ENCODE assay signal across 1 cellular context in the genomic region with DNA sequence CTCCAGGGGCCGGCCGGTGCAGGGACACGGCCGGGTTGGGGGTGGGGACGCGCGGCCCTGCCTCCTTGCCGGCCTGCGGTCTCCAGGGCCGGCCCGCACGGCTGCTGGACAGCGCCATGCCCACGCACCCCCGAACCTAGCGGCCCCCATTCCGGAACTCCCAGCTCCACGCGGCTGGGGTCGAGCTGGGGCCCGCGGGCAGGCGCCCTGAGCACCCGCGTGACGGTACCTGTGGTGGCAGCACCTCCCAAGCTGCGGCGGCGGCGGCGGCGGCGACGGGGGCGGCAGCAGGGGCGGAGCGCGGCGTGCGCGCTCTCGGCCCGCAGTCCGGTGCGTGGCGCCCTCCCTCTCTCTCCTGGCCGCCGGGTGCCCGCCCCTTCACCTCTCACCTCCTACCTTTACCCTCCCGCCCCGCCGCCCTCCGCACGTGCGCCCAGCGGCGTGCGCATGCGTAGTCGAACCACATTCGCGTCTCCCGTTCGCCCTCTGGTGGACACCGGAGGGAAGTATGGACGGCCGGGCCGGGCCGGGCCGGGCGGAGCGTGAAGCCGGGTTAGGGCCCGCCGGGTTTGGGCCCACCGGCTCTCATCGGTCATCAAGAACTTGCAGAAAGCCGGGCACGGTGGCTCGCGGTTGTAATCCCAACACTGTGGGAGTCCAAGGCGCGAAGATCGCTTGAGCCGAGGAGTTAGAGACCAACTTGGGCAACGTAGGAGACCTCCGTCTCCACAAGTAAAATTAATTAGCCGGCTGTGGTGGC.
A peak's percentile ranks its signal among the peaks of the same experiment; 100 is the strongest.
TF ChIP-seq lines count a peak whose summit lies in the region.

A gene (minus strand): TSS at position 372 of the 760 bp plus-strand sequence. CDS start 32,948 bp downstream, outside the sequence.

TF ChIP-seq in HEK293, 187 proteins besides CTCF, POLR2A, EP300 and RAD21 (continued from another document):
- TF ChIP-seq, protein P1, sequence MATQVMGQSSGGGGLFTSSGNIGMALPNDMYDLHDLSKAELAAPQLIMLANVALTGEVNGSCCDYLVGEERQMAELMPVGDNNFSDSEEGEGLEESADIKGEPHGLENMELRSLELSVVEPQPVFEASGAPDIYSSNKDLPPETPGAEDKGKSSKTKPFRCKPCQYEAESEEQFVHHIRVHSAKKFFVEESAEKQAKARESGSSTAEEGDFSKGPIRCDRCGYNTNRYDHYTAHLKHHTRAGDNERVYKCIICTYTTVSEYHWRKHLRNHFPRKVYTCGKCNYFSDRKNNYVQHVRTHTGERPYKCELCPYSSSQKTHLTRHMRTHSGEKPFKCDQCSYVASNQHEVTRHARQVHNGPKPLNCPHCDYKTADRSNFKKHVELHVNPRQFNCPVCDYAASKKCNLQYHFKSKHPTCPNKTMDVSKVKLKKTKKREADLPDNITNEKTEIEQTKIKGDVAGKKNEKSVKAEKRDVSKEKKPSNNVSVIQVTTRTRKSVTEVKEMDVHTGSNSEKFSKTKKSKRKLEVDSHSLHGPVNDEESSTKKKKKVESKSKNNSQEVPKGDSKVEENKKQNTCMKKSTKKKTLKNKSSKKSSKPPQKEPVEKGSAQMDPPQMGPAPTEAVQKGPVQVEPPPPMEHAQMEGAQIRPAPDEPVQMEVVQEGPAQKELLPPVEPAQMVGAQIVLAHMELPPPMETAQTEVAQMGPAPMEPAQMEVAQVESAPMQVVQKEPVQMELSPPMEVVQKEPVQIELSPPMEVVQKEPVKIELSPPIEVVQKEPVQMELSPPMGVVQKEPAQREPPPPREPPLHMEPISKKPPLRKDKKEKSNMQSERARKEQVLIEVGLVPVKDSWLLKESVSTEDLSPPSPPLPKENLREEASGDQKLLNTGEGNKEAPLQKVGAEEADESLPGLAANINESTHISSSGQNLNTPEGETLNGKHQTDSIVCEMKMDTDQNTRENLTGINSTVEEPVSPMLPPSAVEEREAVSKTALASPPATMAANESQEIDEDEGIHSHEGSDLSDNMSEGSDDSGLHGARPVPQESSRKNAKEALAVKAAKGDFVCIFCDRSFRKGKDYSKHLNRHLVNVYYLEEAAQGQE (tag by site-specific recombination; IDR thresholded peaks at IDR 0.05): peak; percentile 95
- TF ChIP-seq ZNF76 (tag by site-specific recombination; IDR thresholded peaks at IDR 0.05; ENCODE audit: borderline replicate concordance, low read depth) (no peak), ZEB2 (tag by site-specific recombination; IDR thresholded peaks at IDR 0.05) (peak; percentile 59), ZNF792 (tag by site-specific recombination; IDR thresholded peaks at IDR 0.05) (no peak), ZNF391 (tag by site-specific recombination; IDR thresholded peaks at IDR 0.05; ENCODE audit: borderline replicate concordance, low read depth) (peak; percentile 17; the same call in 1 of the 2 replicates), ZNF600 (tag by site-specific recombination; IDR thresholded peaks at IDR 0.05) (0 out of 2 replicates have a peak, but pooled peaks have one; percentile 28), KLF10 (tag by site-specific recombination; IDR thresholded peaks at IDR 0.05) (peak; percentile 28; the same call in 1 of the 2 replicates), KLF16 (tag by site-specific recombination; IDR thresholded peaks at IDR 0.05) (peak; percentile 85), ZNF501 (tag by site-specific recombination; IDR thresholded peaks at IDR 0.05) (peak; percentile 40; the same call in 1 of the 2 replicates), ZSCAN23 (tag by site-specific recombination; IDR thresholded peaks at IDR 0.05) (no peak), KLF1 (tag by site-specific recombination; IDR thresholded peaks at IDR 0.05) (peak; percentile 86), ZNF585B (tag by site-specific recombination; IDR thresholded peaks at IDR 0.05) (no peak), REPIN1 (tag by site-specific recombination; IDR thresholded peaks at IDR 0.05; ENCODE audit: low read depth) (no peak), ZNF529 (tag by site-specific recombination; IDR thresholded peaks at IDR 0.05; ENCODE audit: insufficient replicate concordance) (no peak), SCRT2 (tag by site-specific recombination; IDR thresholded peaks at IDR 0.05) (no peak), ZNF266 (tag by site-specific recombination; IDR thresholded peaks at IDR 0.05; ENCODE audit: low read depth) (no peak), ZNF561 (tag by site-specific recombination; IDR thresholded peaks at IDR 0.05; ENCODE audit: borderline replicate concordance) (peak; percentile 65; the same call in 1 of the 2 replicates), ZBTB48 (tag by site-specific recombination; IDR thresholded peaks at IDR 0.05) (peak; percentile 63; the same call in 1 of the 2 replicates), ZNF514 (tag by site-specific recombination; IDR thresholded peaks at IDR 0.05) (no peak), YY2 (tag by site-specific recombination; IDR thresholded peaks at IDR 0.05) (0 out of 2 replicates have a peak, but pooled peaks have one; percentile 42), ZNF624 (tag by site-specific recombination; IDR thresholded peaks at IDR 0.05) (no peak), BCL11A (tag by site-specific recombination; IDR thresholded peaks at IDR 0.05; ENCODE audit: low read depth) (peak; percentile 84; the same call in 1 of the 2 replicates), ZFP69B (tag by site-specific recombination; IDR thresholded peaks at IDR 0.05) (peak; percentile 56), ZNF24 (tag by site-specific recombination; IDR thresholded peaks at IDR 0.05) (0 out of 2 replicates have a peak, but pooled peaks have one; percentile 20), ZBTB7A (tag by site-specific recombination; IDR thresholded peaks at IDR 0.05; ENCODE audit: low read depth) (no peak), ZNF302 (tag by site-specific recombination; IDR thresholded peaks at IDR 0.05; ENCODE audit: low read depth) (no peak), ZBTB17 (tag by site-specific recombination; IDR thresholded peaks at IDR 0.05) (no peak), BCL11B (tag by site-specific recombination; IDR thresholded peaks at IDR 0.05; ENCODE audit: low read depth) (0 out of 2 replicates have a peak, but pooled peaks have one; percentile 71), ZNF660 (tag by site-specific recombination; IDR thresholded peaks at IDR 0.05) (0 out of 2 replicates have a peak, but pooled peaks have one; percentile 27), SP2 (tag by site-specific recombination; IDR thresholded peaks at IDR 0.05) (peak; percentile 83), ZNF701 (tag by site-specific recombination; IDR thresholded peaks at IDR 0.05) (no peak), ZNF112 (tag by site-specific recombination; IDR thresholded peaks at IDR 0.05) (no peak)
- TF ChIP-seq, protein P2, sequence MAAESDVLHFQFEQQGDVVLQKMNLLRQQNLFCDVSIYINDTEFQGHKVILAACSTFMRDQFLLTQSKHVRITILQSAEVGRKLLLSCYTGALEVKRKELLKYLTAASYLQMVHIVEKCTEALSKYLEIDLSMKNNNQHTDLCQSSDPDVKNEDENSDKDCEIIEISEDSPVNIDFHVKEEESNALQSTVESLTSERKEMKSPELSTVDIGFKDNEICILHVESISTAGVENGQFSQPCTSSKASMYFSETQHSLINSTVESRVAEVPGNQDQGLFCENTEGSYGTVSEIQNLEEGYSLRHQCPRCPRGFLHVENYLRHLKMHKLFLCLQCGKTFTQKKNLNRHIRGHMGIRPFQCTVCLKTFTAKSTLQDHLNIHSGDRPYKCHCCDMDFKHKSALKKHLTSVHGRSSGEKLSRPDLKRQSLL (tag by site-specific recombination; IDR thresholded peaks at IDR 0.05): no peak
- TF ChIP-seq, protein P3, sequence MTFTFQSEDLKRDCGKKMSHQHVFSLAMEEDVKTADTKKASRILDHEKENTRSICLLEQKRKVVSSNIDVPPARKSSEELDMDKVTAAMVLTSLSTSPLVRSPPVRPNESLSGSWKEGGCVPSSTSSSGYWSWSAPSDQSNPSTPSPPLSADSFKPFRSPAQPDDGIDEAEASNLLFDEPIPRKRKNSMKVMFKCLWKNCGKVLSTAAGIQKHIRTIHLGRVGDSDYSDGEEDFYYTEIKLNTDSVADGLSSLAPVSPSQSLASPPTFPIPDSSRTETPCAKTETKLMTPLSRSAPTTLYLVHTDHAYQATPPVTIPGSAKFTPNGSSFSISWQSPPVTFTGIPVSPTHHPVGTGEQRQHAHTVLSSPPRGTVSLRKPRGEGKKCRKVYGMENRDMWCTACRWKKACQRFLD (tag by site-specific recombination; IDR thresholded peaks at IDR 0.05): 0 out of 2 replicates have a peak, but pooled peaks have one; percentile 56
- TF ChIP-seq, protein P4, sequence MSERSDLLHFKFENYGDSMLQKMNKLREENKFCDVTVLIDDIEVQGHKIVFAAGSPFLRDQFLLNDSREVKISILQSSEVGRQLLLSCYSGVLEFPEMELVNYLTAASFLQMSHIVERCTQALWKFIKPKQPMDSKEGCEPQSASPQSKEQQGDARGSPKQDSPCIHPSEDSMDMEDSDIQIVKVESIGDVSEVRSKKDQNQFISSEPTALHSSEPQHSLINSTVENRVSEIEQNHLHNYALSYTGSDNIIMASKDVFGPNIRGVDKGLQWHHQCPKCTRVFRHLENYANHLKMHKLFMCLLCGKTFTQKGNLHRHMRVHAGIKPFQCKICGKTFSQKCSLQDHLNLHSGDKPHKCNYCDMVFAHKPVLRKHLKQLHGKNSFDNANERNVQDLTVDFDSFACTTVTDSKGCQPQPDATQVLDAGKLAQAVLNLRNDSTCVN (tag by site-specific recombination; optimal IDR thresholded peaks at IDR 0.05): peak; percentile 80
- TF ChIP-seq, protein P5, sequence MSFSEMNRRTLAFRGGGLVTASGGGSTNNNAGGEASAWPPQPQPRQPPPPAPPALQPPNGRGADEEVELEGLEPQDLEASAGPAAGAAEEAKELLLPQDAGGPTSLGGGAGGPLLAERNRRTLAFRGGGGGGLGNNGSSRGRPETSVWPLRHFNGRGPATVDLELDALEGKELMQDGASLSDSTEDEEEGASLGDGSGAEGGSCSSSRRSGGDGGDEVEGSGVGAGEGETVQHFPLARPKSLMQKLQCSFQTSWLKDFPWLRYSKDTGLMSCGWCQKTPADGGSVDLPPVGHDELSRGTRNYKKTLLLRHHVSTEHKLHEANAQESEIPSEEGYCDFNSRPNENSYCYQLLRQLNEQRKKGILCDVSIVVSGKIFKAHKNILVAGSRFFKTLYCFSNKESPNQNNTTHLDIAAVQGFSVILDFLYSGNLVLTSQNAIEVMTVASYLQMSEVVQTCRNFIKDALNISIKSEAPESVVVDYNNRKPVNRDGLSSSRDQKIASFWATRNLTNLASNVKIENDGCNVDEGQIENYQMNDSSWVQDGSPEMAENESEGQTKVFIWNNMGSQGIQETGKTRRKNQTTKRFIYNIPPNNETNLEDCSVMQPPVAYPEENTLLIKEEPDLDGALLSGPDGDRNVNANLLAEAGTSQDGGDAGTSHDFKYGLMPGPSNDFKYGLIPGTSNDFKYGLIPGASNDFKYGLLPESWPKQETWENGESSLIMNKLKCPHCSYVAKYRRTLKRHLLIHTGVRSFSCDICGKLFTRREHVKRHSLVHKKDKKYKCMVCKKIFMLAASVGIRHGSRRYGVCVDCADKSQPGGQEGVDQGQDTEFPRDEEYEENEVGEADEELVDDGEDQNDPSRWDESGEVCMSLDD (tag by site-specific recombination; IDR thresholded peaks at IDR 0.05): no peak
- TF ChIP-seq, protein P6, sequence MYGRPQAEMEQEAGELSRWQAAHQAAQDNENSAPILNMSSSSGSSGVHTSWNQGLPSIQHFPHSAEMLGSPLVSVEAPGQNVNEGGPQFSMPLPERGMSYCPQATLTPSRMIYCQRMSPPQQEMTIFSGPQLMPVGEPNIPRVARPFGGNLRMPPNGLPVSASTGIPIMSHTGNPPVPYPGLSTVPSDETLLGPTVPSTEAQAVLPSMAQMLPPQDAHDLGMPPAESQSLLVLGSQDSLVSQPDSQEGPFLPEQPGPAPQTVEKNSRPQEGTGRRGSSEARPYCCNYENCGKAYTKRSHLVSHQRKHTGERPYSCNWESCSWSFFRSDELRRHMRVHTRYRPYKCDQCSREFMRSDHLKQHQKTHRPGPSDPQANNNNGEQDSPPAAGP (tag by site-specific recombination; IDR thresholded peaks at IDR 0.05): peak; percentile 65
- TF ChIP-seq, protein P7, sequence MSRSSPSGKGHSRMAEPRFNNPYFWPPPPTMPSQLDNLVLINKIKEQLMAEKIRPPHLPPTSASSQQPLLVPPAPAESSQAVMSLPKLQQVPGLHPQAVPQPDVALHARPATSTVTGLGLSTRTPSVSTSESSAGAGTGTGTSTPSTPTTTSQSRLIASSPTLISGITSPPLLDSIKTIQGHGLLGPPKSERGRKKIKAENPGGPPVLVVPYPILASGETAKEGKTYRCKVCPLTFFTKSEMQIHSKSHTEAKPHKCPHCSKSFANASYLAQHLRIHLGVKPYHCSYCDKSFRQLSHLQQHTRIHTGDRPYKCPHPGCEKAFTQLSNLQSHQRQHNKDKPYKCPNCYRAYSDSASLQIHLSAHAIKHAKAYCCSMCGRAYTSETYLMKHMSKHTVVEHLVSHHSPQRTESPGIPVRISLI (tag by site-specific recombination; IDR thresholded peaks at IDR 0.05): no peak
